1 cellular context compared by ENCODE assay signal in the genomic region with DNA sequence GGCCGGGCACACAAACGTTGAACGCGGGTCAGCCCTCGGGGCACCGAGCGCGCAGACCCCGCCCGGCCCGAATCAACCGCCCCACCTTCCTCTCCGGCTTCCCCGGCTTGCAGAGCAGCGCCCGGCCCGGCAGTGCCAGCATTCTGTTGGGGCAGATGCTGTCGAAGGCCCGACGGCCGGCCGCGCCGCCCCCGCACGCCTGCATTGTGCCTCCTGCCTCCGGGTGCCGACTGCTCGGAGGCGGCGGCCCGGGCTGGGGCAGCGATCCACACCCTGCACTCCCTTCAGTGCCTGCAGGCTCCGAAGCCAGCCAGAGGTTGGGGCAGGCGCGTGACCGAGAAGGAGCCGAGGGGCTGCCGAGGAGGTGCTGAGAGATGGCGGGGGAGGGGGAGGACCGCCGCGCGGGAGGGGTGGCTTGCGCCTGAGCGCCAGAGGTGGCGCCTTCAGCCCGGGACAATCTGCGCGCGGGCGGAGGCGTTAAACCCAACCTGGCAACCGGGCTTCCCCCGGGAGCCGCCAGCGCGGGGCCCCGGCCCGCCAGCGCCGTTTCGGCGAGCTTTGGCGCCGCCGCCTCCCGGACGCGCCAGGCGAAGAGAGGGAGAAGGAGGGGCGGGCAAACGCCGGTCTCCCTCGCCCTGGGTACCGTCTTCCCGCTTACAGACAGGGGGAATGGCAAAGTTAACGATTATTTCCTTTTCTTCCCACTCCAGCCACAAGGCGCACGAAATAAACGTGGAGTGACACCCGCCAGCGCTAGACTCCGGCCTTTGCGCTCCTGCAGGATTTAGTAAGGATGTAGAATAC.
TF ChIP-seq lines count a peak whose summit lies in the region.

A gene (minus strand): TSS at position 382 of the 804 bp plus-strand sequence. CDS start 177 bp downstream, at position 205.

TF ChIP-seq in K562, 482 proteins besides CTCF, POLR2A, EP300 and RAD21 (continued from another document and continues in another):
- TF ChIP-seq, protein P1, sequence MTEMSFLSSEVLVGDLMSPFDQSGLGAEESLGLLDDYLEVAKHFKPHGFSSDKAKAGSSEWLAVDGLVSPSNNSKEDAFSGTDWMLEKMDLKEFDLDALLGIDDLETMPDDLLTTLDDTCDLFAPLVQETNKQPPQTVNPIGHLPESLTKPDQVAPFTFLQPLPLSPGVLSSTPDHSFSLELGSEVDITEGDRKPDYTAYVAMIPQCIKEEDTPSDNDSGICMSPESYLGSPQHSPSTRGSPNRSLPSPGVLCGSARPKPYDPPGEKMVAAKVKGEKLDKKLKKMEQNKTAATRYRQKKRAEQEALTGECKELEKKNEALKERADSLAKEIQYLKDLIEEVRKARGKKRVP (CRISPR knock-in tag; IDR thresholded peaks at IDR 0.05): no peak
- TF ChIP-seq OTX1 (CRISPR knock-in tag; IDR thresholded peaks at IDR 0.05) (0 out of 2 replicates have a peak, but pooled peaks have one; percentile 17), FOXP1 (CRISPR knock-in tag; IDR thresholded peaks at IDR 0.05) (peak; percentile 80; the same call in 1 of the 2 replicates), ZNF3 (CRISPR knock-in tag; IDR thresholded peaks at IDR 0.05) (no peak), ZNF57 (CRISPR knock-in tag; IDR thresholded peaks at IDR 0.05) (no peak), PCBP1 (IDR thresholded peaks at IDR 0.05; ENCODE audit: low read depth, low read length, poor library complexity, severe bottlenecking) (peak; percentile 11), BMI1 (IDR thresholded peaks at IDR 0.05; ENCODE audit: low read length) (no peak), POLR3A (IDR thresholded peaks at IDR 0.05; ENCODE audit: borderline replicate concordance, extremely low read depth, insufficient read depth, insufficient read length) (no peak), ZNF444 (CRISPR knock-in tag; IDR thresholded peaks at IDR 0.05) (peak; percentile 96), KAT7 (CRISPR knock-in tag; IDR thresholded peaks at IDR 0.05; ENCODE audit: borderline replicate concordance) (peak; percentile 94), MBD2 (IDR thresholded peaks at IDR 0.05; ENCODE audit: borderline replicate concordance, low read depth) (no peak), SAFB (IDR thresholded peaks at IDR 0.05; ENCODE audit: borderline replicate concordance, low read depth, low read length) (no peak), ATF1 (CRISPR knock-in tag; IDR thresholded peaks at IDR 0.05) (no peak; the same call in 1 of the 2 replicates), ATF1 (tag; IDR thresholded peaks at IDR 0.05) (peak; percentile 62), CAMTA2 (CRISPR knock-in tag; conservative IDR thresholded peaks at IDR 0.05) (no peak), FOXK1 (CRISPR knock-in tag; IDR thresholded peaks at IDR 0.05; ENCODE audit: borderline replicate concordance) (no peak), SUPT5H (IDR thresholded peaks at IDR 0.05) (peak; percentile 21; the same call in 1 of the 2 replicates), COPS2 (conservative IDR thresholded peaks at IDR 0.05) (no peak), ZBTB7A (IDR thresholded peaks at IDR 0.05; ENCODE audit: borderline replicate concordance, control insufficient read depth, low read depth, low read length) (peak; percentile 33; the same call in 1 of the 2 replicates), MCM7 (IDR thresholded peaks at IDR 0.05) (no peak), RCOR1 (IDR thresholded peaks at IDR 0.05; ENCODE audit: borderline replicate concordance in 1 of 2, low read depth in 2 of 2, low read length in 2 of 2) (peak in 1 of 2 experiments; percentile 15; a peak in 1 of 4 replicates), ZNF282 (CRISPR knock-in tag; IDR thresholded peaks at IDR 0.05) (no peak), LARP7 (IDR thresholded peaks at IDR 0.05) (no peak), CREM (IDR thresholded peaks at IDR 0.05; ENCODE audit: low read depth) (peak; percentile 73), PTTG1 (tag; IDR thresholded peaks at IDR 0.05; ENCODE audit: low read depth) (no peak), SIRT6 (IDR thresholded peaks at IDR 0.05; ENCODE audit: low read depth, low read length) (no peak), ZNF41 (CRISPR knock-in tag; conservative IDR thresholded peaks at IDR 0.05) (no peak), STAG1 (CRISPR knock-in tag; IDR thresholded peaks at IDR 0.05; ENCODE audit: borderline replicate concordance) (0 out of 2 replicates have a peak, but pooled peaks have one; percentile 0), ZNF212 (CRISPR knock-in tag; IDR thresholded peaks at IDR 0.05) (no peak), ZNF253 (CRISPR knock-in tag; conservative IDR thresholded peaks at IDR 0.05) (no peak), KLF16 (IDR thresholded peaks at IDR 0.05) (no peak), NCOA1 (IDR thresholded peaks at IDR 0.05; ENCODE audit: low read depth) (no peak), YY1 (IDR thresholded peaks at IDR 0.05; ENCODE audit: borderline replicate concordance in 1 of 3, control insufficient read depth in 1 of 3, extremely low read depth in 1 of 3, insufficient read depth in 3 of 3, insufficient read length in 1 of 3, insufficient replicate concordance in 2 of 3, low read depth in 1 of 3, low read length in 2 of 3) (peak in 2 of 3 experiments; percentile 47 to 50), TSC22D4 (tag; IDR thresholded peaks at IDR 0.05) (no peak), SMARCA4 (IDR thresholded peaks at IDR 0.05) (0 out of 2 replicates have a peak, but pooled peaks have one; percentile 19), POLR2AphosphoS2 (IDR thresholded peaks at IDR 0.05; ENCODE audit: low read length) (no peak), SIN3B (IDR thresholded peaks at IDR 0.05; ENCODE audit: low read depth) (no peak), KDM4B (IDR thresholded peaks at IDR 0.05; ENCODE audit: borderline replicate concordance in 2 of 2, low read depth in 1 of 2) (peak in 1 of 2 experiments; percentile 76; a peak in 1 of 4 replicates), ZNF23 (CRISPR knock-in tag; IDR thresholded peaks at IDR 0.05) (no peak)
- TF ChIP-seq, protein P2, sequence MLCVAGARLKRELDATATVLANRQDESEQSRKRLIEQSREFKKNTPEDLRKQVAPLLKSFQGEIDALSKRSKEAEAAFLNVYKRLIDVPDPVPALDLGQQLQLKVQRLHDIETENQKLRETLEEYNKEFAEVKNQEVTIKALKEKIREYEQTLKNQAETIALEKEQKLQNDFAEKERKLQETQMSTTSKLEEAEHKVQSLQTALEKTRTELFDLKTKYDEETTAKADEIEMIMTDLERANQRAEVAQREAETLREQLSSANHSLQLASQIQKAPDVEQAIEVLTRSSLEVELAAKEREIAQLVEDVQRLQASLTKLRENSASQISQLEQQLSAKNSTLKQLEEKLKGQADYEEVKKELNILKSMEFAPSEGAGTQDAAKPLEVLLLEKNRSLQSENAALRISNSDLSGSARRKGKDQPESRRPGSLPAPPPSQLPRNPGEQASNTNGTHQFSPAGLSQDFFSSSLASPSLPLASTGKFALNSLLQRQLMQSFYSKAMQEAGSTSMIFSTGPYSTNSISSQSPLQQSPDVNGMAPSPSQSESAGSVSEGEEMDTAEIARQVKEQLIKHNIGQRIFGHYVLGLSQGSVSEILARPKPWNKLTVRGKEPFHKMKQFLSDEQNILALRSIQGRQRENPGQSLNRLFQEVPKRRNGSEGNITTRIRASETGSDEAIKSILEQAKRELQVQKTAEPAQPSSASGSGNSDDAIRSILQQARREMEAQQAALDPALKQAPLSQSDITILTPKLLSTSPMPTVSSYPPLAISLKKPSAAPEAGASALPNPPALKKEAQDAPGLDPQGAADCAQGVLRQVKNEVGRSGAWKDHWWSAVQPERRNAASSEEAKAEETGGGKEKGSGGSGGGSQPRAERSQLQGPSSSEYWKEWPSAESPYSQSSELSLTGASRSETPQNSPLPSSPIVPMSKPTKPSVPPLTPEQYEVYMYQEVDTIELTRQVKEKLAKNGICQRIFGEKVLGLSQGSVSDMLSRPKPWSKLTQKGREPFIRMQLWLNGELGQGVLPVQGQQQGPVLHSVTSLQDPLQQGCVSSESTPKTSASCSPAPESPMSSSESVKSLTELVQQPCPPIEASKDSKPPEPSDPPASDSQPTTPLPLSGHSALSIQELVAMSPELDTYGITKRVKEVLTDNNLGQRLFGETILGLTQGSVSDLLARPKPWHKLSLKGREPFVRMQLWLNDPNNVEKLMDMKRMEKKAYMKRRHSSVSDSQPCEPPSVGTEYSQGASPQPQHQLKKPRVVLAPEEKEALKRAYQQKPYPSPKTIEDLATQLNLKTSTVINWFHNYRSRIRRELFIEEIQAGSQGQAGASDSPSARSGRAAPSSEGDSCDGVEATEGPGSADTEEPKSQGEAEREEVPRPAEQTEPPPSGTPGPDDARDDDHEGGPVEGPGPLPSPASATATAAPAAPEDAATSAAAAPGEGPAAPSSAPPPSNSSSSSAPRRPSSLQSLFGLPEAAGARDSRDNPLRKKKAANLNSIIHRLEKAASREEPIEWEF (CRISPR knock-in tag; IDR thresholded peaks at IDR 0.05): no peak
- TF ChIP-seq, protein P3, sequence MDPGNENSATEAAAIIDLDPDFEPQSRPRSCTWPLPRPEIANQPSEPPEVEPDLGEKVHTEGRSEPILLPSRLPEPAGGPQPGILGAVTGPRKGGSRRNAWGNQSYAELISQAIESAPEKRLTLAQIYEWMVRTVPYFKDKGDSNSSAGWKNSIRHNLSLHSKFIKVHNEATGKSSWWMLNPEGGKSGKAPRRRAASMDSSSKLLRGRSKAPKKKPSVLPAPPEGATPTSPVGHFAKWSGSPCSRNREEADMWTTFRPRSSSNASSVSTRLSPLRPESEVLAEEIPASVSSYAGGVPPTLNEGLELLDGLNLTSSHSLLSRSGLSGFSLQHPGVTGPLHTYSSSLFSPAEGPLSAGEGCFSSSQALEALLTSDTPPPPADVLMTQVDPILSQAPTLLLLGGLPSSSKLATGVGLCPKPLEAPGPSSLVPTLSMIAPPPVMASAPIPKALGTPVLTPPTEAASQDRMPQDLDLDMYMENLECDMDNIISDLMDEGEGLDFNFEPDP (CRISPR knock-in tag; IDR thresholded peaks at IDR 0.05): no peak
- TF ChIP-seq, protein P4, sequence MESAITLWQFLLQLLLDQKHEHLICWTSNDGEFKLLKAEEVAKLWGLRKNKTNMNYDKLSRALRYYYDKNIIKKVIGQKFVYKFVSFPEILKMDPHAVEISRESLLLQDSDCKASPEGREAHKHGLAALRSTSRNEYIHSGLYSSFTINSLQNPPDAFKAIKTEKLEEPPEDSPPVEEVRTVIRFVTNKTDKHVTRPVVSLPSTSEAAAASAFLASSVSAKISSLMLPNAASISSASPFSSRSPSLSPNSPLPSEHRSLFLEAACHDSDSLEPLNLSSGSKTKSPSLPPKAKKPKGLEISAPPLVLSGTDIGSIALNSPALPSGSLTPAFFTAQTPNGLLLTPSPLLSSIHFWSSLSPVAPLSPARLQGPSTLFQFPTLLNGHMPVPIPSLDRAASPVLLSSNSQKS (CRISPR knock-in tag; IDR thresholded peaks at IDR 0.05): no peak
- TF ChIP-seq, protein P5, sequence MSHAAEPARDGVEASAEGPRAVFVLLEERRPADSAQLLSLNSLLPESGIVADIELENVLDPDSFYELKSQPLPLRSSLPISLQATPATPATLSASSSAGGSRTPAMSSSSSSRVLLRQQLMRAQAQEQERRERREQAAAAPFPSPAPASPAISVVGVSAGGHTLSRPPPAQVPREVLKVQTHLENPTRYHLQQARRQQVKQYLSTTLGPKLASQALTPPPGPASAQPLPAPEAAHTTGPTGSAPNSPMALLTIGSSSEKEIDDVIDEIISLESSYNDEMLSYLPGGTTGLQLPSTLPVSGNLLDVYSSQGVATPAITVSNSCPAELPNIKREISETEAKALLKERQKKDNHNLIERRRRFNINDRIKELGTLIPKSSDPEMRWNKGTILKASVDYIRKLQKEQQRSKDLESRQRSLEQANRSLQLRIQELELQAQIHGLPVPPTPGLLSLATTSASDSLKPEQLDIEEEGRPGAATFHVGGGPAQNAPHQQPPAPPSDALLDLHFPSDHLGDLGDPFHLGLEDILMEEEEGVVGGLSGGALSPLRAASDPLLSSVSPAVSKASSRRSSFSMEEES (CRISPR knock-in tag; IDR thresholded peaks at IDR 0.05): no peak
- TF ChIP-seq, protein P6, sequence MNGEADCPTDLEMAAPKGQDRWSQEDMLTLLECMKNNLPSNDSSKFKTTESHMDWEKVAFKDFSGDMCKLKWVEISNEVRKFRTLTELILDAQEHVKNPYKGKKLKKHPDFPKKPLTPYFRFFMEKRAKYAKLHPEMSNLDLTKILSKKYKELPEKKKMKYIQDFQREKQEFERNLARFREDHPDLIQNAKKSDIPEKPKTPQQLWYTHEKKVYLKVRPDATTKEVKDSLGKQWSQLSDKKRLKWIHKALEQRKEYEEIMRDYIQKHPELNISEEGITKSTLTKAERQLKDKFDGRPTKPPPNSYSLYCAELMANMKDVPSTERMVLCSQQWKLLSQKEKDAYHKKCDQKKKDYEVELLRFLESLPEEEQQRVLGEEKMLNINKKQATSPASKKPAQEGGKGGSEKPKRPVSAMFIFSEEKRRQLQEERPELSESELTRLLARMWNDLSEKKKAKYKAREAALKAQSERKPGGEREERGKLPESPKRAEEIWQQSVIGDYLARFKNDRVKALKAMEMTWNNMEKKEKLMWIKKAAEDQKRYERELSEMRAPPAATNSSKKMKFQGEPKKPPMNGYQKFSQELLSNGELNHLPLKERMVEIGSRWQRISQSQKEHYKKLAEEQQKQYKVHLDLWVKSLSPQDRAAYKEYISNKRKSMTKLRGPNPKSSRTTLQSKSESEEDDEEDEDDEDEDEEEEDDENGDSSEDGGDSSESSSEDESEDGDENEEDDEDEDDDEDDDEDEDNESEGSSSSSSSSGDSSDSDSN (IDR thresholded peaks at IDR 0.05; ENCODE audit: borderline replicate concordance in 1 of 2, low read depth in 2 of 2, low read length in 2 of 2): peak; percentile 67 to 70; a peak in 1 of 4 replicates
- TF ChIP-seq, protein P7, sequence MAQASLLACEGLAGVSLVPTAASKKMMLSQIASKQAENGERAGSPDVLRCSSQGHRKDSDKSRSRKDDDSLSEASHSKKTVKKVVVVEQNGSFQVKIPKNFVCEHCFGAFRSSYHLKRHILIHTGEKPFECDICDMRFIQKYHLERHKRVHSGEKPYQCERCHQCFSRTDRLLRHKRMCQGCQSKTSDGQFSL (CRISPR knock-in tag; IDR thresholded peaks at IDR 0.05): no peak
- TF ChIP-seq, protein P7 (tag; IDR thresholded peaks at IDR 0.05): peak in 1 of 2 experiments; percentile 48; a peak in 1 of 4 replicates
- TF ChIP-seq, protein P8, sequence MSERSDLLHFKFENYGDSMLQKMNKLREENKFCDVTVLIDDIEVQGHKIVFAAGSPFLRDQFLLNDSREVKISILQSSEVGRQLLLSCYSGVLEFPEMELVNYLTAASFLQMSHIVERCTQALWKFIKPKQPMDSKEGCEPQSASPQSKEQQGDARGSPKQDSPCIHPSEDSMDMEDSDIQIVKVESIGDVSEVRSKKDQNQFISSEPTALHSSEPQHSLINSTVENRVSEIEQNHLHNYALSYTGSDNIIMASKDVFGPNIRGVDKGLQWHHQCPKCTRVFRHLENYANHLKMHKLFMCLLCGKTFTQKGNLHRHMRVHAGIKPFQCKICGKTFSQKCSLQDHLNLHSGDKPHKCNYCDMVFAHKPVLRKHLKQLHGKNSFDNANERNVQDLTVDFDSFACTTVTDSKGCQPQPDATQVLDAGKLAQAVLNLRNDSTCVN (CRISPR knock-in tag; IDR thresholded peaks at IDR 0.05): no peak
- TF ChIP-seq, protein P9, sequence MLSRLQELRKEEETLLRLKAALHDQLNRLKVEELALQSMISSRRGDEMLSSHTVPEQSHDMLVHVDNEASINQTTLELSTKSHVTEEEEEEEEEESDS (CRISPR knock-in tag; IDR thresholded peaks at IDR 0.05): no peak
